ENCODE assay signal across 9 cellular contexts in genomic region chr4:89929425-89930272, GRCh38. TPM values are rescaled to one million over a fixed set of nuclear protein-coding genes. Genes with fewer than 3 reads are reported as not detected.
DNase-seq lines count a peak whose midpoint lies in the region; ATAC-seq and TF ChIP-seq lines count a peak whose summit lies in the region.
"Had no signal": no experiment of that assay in that cellular context is flagged by ENCODE, and none has a peak within 500 bp of the region (broad histone marks: within the 10 kb centered on the region; RNA-seq: fewer than 3 reads in every experiment).

No MANE protein-coding gene starts in this region.

- no peak overlapping the region for H3K27ac Mint-ChIP-seq in activated CD4-positive, alpha-beta T cell treated with anti-CD3 and anti-CD28 coated beads for 36 hours
- H3K27ac Mint-ChIP-seq in nephron, result peak overlapping the region in 2 of 3 experiments; percentile 59 to 85

- H3K9me3 ChIP-seq in PC-3 (ENCODE audit: low read length), result no peaks in the 10 kb centered on the region

- H3K9me2 ChIP-seq in PC-3 (replicated peaks; ENCODE audit: low read length), result no peaks in the 10 kb centered on the region

- no peaks in the 10 kb centered on the region for H3K27me3 Mint-ChIP-seq in activated CD4-positive, alpha-beta T cell treated with anti-CD3 and anti-CD28 coated beads for 36 hours
- no peaks in the 10 kb centered on the region for H3K27me3 Mint-ChIP-seq in nephron (ENCODE audit: low read depth)

- TF ChIP-seq CTCF in PC-3 (conservative IDR thresholded peaks at IDR 0.05; ENCODE audit: low read depth, low read length) (no peak), nephron (IDR thresholded peaks at IDR 0.05; ENCODE audit: unreplicated experiment in 3 of 3) (no peak)

- no TSS peak for BruUV-seq in PC-3 (replicated peaks; lab: Mats Ljungman, UMichigan)

- H3K9me3 Mint-ChIP-seq in activated CD4-positive, alpha-beta T cell treated with anti-CD3 and anti-CD28 coated beads for 36 hours (ENCODE audit: low read depth), result peaks cover 4% of the 10 kb centered on the region
- H3K9me3 Mint-ChIP-seq in nephron, result peaks cover 8% of the 10 kb centered on the region

- peak; percentile 77 for ATAC-seq in activated CD4-positive, alpha-beta T cell treated with anti-CD3 and anti-CD28 coated beads for 36 hours
- peak; percentile 87 for ATAC-seq in HG02678 (IDR thresholded peaks at IDR 0.05; ENCODE audit: unreplicated experiment)
- ATAC-seq in PC-3, result peak; percentile 31; the same call in 1 of the 2 replicates

- no peaks in the 10 kb centered on the region for H3K36me3 Mint-ChIP-seq in activated CD4-positive, alpha-beta T cell treated with anti-CD3 and anti-CD28 coated beads for 36 hours (ENCODE audit: low read depth)
- H3K36me3 Mint-ChIP-seq in nephron (ENCODE audit: low read depth), result no peaks in the 10 kb centered on the region

- intact Hi-C loops in activated CD4-positive, alpha-beta T cell treated with anti-CD3 and anti-CD28 coated beads for 36 hours (cut with DNase I, micrococcal nuclease), result no loop called here
- intact Hi-C loops in PC-3 (cut with micrococcal nuclease), result no loop called here
- intact Hi-C loops in posterior vena cava (cut with DNase I), result no loop called here

- peaks cover 16% of the 10 kb centered on the region for H3K4me1 Mint-ChIP-seq in activated CD4-positive, alpha-beta T cell treated with anti-CD3 and anti-CD28 coated beads for 36 hours
- H3K4me1 Mint-ChIP-seq in nephron, result no peaks in the 10 kb centered on the region

- no peaks in the 10 kb centered on the region for H3K36me3 ChIP-seq in PC-3 (ENCODE audit: low read depth, low read length)

- no peak overlapping the region for H2AFZ ChIP-seq in PC-3 (ENCODE audit: low read length)

- no peak overlapping the region for H3K4me3 Mint-ChIP-seq in activated CD4-positive, alpha-beta T cell treated with anti-CD3 and anti-CD28 coated beads for 36 hours
- no peak overlapping the region for H3K4me3 Mint-ChIP-seq in nephron

- CTCF ChIA-PET in activated CD4-positive, alpha-beta T cell treated with anti-CD3 and anti-CD28 coated beads for 36 hours (lab: Charles Lee), result interaction anchor here (0.6 kb wide), 1 partner anchor 131 kb away, joined by 4 read pairs; no protein-coding TSS in a partner anchor
- CTCF ChIA-PET in PC-3 (lab: Charles Lee), result no interaction called here

- POLR2A ChIA-PET in activated CD4-positive, alpha-beta T cell treated with anti-CD3 and anti-CD28 coated beads for 36 hours (lab: Charles Lee), result interaction anchor here (0.7 kb wide), 1 partner anchor 113 kb away, joined by 3 read pairs; no protein-coding TSS in a partner anchor
- POLR2A ChIA-PET in PC-3 (lab: Charles Lee; ENCODE audit: unreplicated experiment), result no interaction called here

- H3K9ac ChIP-seq in PC-3 (ENCODE audit: low read length), result no peak overlapping the region

- no peaks in the 10 kb centered on the region for H3K4me1 ChIP-seq in PC-3 (ENCODE audit: insufficient read depth, low read length)

- no peak overlapping the region for H3K4me3 ChIP-seq in PC-3 (ENCODE audit: low read length)

- peaks cover 22% of the 10 kb centered on the region; the same call in 1 of the 2 replicates for H3K27me3 ChIP-seq in PC-3 (ENCODE audit: low read length)

- H3K79me2 ChIP-seq in PC-3 (ENCODE audit: low read length), result no peaks in the 10 kb centered on the region

- H4K20me1 ChIP-seq in PC-3 (ENCODE audit: low read length), result no peaks in the 10 kb centered on the region

- DNase-seq in activated CD4-positive, alpha-beta T cell treated with anti-CD3 and anti-CD28 coated beads for 36 hours, result no peak
- no peak for DNase-seq in activated CD4-positive, alpha-beta T cell treated with anti-CD3 and anti-CD28 coated beads for 1 hour
- DNase-seq in PC-3 (peak; percentile 34), posterior vena cava (ENCODE audit: low spot score) (no peak), activated gamma-delta T cell treated with Interleukin-2 at 50 U/mL for 16 hours (no peak), COR-L47 (lab: John Stamatoyannopoulos, UW) (no peak)

- H3K27ac ChIP-seq in PC-3 (ENCODE audit: low read length), result no peak overlapping the region

- no peaks in the 10 kb centered on the region for H3F3A ChIP-seq in PC-3 (ENCODE audit: low read length, unreplicated experiment)

- H3K4me2 ChIP-seq in PC-3 (ENCODE audit: low read length), result no peak overlapping the region

RNA-seq across cellular contexts. Expression of gene MMRN1, which starts 35.0 kb away (rescaled TPM):
- under 1 TPM; 0.04 to 0.11 TPM for total RNA-seq in activated CD4-positive, alpha-beta T cell treated with anti-CD3 and anti-CD28 coated beads for 36 hours
- total RNA-seq in PC-3 (2014; rRNA removed) (0.69 and 0.73 TPM in 2 replicates), posterior vena cava (10 to 100 TPM; 71.0 to 72.8 TPM)
- total RNA-seq: activated CD8-positive, alpha-beta memory T cell treated with anti-CD3 and anti-CD28 coated beads for 36 hours had no signal

Comparison
In these comparisons a context has a peak if more than half of its experiments do, and no peak if none do; other contexts are left out.
1. ATAC-seq: peak in every context shown above with its lines; median percentile 87 in HG02678; 77 in activated CD4-positive, alpha-beta T cell treated with anti-CD3 and anti-CD28 coated beads for 36 hours; 31 in PC-3.
2. RNA of gene MMRN1, which starts 35.0 kb away (total RNA-seq): 71.0 to 72.8 TPM in posterior vena cava; 0.69 to 0.73 TPM in PC-3 and 0.04 to 0.11 TPM in activated CD4-positive, alpha-beta T cell treated with anti-CD3 and anti-CD28 coated beads for 36 hours; every median in the first group is over 10 times any median in the second.